8 cellular contexts compared by ENCODE assay signal in genomic region chr1:12019858-12020509, GRCh38. TPM values are rescaled to one million over a fixed set of nuclear protein-coding genes. Genes with fewer than 3 reads are reported as not detected.
DNase-seq lines count a peak whose midpoint lies in the region; ATAC-seq, FAIRE-seq and TF ChIP-seq lines count a peak whose summit lies in the region.

No MANE protein-coding gene starts in this region.

- peak overlapping the region; percentile 87 for H3K27ac Mint-ChIP-seq in activated CD8-positive, alpha-beta T cell treated with anti-CD3 and anti-CD28 coated beads, Interleukin-2, amount 10 ng/mL, durations not matched to agents 7 days and 5 days

- intact Hi-C loops in left cardiac atrium (cut with DNase I): no loop called here

- peaks cover 14% of the 10 kb centered on the region for H3K4me1 Mint-ChIP-seq in activated CD8-positive, alpha-beta T cell treated with anti-CD3 and anti-CD28 coated beads, Interleukin-2, amount 10 ng/mL, durations not matched to agents 7 days and 5 days (ENCODE audit: low read depth)

- FAIRE-seq in D721Med (lab: Jason Lieb, UNC): no peak

- POLR2A ChIA-PET in activated CD8-positive, alpha-beta T cell treated with anti-CD3 and anti-CD28 coated beads, Interleukin-2, amount 10 ng/mL, durations not matched to agents 7 days and 5 days (lab: Charles Lee): interaction anchor here (0.6 to 4.0 kb wide), 3 partner anchors 91 to 179 kb away, joined by 3 to 87 read pairs (median 4); no protein-coding TSS in a partner anchor

- H3K4me3 Mint-ChIP-seq in activated CD8-positive, alpha-beta T cell treated with anti-CD3 and anti-CD28 coated beads, Interleukin-2, amount 10 ng/mL, durations not matched to agents 7 days and 5 days: peak overlapping the region; percentile 83

- CTCF ChIA-PET in activated CD8-positive, alpha-beta T cell treated with anti-CD3 and anti-CD28 coated beads, Interleukin-2, amount 10 ng/mL, durations not matched to agents 7 days and 5 days (lab: Charles Lee): interaction anchor here (0.7 to 2.5 kb wide), 7 partner anchors 11 to 338 kb away, joined by 3 to 22 read pairs (median 3); no protein-coding TSS in a partner anchor

- TF ChIP-seq CTCF in AG10803 (conservative IDR thresholded peaks at IDR 0.05; ENCODE audit: low read length) (no peak), HL-60 (IDR thresholded peaks at IDR 0.05; ENCODE audit: insufficient read depth, low read length) (no peak), D721Med (IDR thresholded peaks at IDR 0.05; ENCODE audit: insufficient read depth, missing control alignments) (no peak)

- DNase-seq in AG10803 (ENCODE audit: low read depth) (no peak), HL-60 (ENCODE audit: low read depth in 1 of 2, low spot score in 1 of 2) (peak; percentile 47 to 82), left cardiac atrium (no peak), skeletal muscle cell (ENCODE audit: low read depth) (no peak), D721Med (ENCODE audit: insufficient read length, low spot score) (no peak)
- no peak for DNase-seq in activated CD8-positive, alpha-beta T cell treated with anti-CD3 and anti-CD28 coated beads, Interleukin-2, amount 10 ng/mL, durations not matched to agents 7 days and 5 days

- peaks cover 20% of the 10 kb centered on the region for H3K36me3 Mint-ChIP-seq in activated CD8-positive, alpha-beta T cell treated with anti-CD3 and anti-CD28 coated beads, Interleukin-2, amount 10 ng/mL, durations not matched to agents 7 days and 5 days (ENCODE audit: low read depth)

- peak overlapping the region; percentile 82 for H3K4me3 ChIP-seq in AG10803 (ENCODE audit: low read length)
- peak overlapping the region; percentile 97 for H3K4me3 ChIP-seq in HL-60 (replicated peaks; ENCODE audit: insufficient read depth, low read length)
- peak overlapping the region; percentile 78 for H3K4me3 ChIP-seq in skeletal muscle cell (ENCODE audit: low read depth, low read length)

- ATAC-seq in activated CD8-positive, alpha-beta T cell treated with anti-CD3 and anti-CD28 coated beads, Interleukin-2, amount 10 ng/mL, durations not matched to agents 7 days and 5 days: peak; percentile 10
- ATAC-seq in left cardiac atrium (peak; percentile 4 to 28), GM21619 (IDR thresholded peaks at IDR 0.05; ENCODE audit: unreplicated experiment) (no peak), HG02852 (IDR thresholded peaks at IDR 0.05; ENCODE audit: unreplicated experiment) (no peak)

- no peaks in the 10 kb centered on the region for H3K27me3 Mint-ChIP-seq in activated CD8-positive, alpha-beta T cell treated with anti-CD3 and anti-CD28 coated beads, Interleukin-2, amount 10 ng/mL, durations not matched to agents 7 days and 5 days (ENCODE audit: low read depth)

- no peaks in the 10 kb centered on the region for H3K9me3 Mint-ChIP-seq in activated CD8-positive, alpha-beta T cell treated with anti-CD3 and anti-CD28 coated beads, Interleukin-2, amount 10 ng/mL, durations not matched to agents 7 days and 5 days (ENCODE audit: insufficient read depth)

- peak overlapping the region; percentile 80 for H3K27ac ChIP-seq in HL-60 (replicated peaks)

- H3K27me3 ChIP-seq in HL-60 (ENCODE audit: insufficient read depth, poor library complexity, severe bottlenecking): no peaks in the 10 kb centered on the region

RNA-seq across cellular contexts. Expression of gene MIIP, which starts 0.7 kb away (rescaled TPM):
- total RNA-seq in activated CD8-positive, alpha-beta T cell treated with anti-CD3 and anti-CD28 coated beads, Interleukin-2, amount 10 ng/mL, durations not matched to agents 7 days and 5 days: 10 to 100 TPM; 34.7 to 37.4 TPM
- total RNA-seq in left cardiac atrium: 10 to 100 TPM; 18.3 to 20.3 TPM

RNA-seq across cellular contexts. Expression of gene MFN2, which starts 39.7 kb away (rescaled TPM):
- 10 to 100 TPM; 55.1 to 60.4 TPM for total RNA-seq in activated CD8-positive, alpha-beta T cell treated with anti-CD3 and anti-CD28 coated beads, Interleukin-2, amount 10 ng/mL, durations not matched to agents 7 days and 5 days
- total RNA-seq in left cardiac atrium: 100 to 1,000 TPM; 442 to 451 TPM

RNA-seq across cellular contexts. Expression of gene TNFRSF8, which starts 43.1 kb away (rescaled TPM):
- total RNA-seq in activated CD8-positive, alpha-beta T cell treated with anti-CD3 and anti-CD28 coated beads, Interleukin-2, amount 10 ng/mL, durations not matched to agents 7 days and 5 days: under 1 TPM; 0.95 to 0.97 TPM
- 1 to 10 TPM; 2.2 to 3.3 TPM for total RNA-seq in left cardiac atrium

Comparison
In these comparisons a context has a peak if more than half of its experiments do, and no peak if none do; other contexts are left out.
1. DNase-seq: peak in HL-60 (2 of 2); none in AG10803 (single experiment), activated CD8-positive, alpha-beta T cell treated with anti-CD3 and anti-CD28 coated beads, Interleukin-2, amount 10 ng/mL, durations not matched to agents 7 days and 5 days (single experiment), left cardiac atrium (single experiment), skeletal muscle cell (single experiment) and D721Med (single experiment).
2. ATAC-seq: peak in activated CD8-positive, alpha-beta T cell treated with anti-CD3 and anti-CD28 coated beads, Interleukin-2, amount 10 ng/mL, durations not matched to agents 7 days and 5 days (single experiment) and left cardiac atrium (2 of 2); none in GM21619 (single experiment) and HG02852 (single experiment).
3. RNA of gene MFN2, which starts 39.7 kb away (total RNA-seq): 442 to 451 TPM in left cardiac atrium; 55.1 to 60.4 TPM in activated CD8-positive, alpha-beta T cell treated with anti-CD3 and anti-CD28 coated beads, Interleukin-2, amount 10 ng/mL, durations not matched to agents 7 days and 5 days; every median in the first group is over 4 times any median in the second.
4. Peak in every context shown above with its lines, with median percentiles within 50 percentile points of each other: H3K4me3 ChIP-seq.